In genomic region chr6:56962451-56962850, GRCh38 we compare ENCODE assay signal across 18 cellular contexts.
"Had no signal": no experiment of that assay in that cellular context is flagged by ENCODE, and none has a peak within 500 bp of the region (broad histone marks: within the 10 kb centered on the region; RNA-seq: fewer than 3 reads in every experiment).

No MANE protein-coding gene starts in this region.

- FAIRE-seq: frontal cortex had no signal

- H3K27ac ChIP-seq: breast epithelium, heart right ventricle, lower lobe of right lung, transverse colon had no signal

- H3K4me3 ChIP-seq: breast epithelium, heart right ventricle, lower lobe of right lung, smooth muscle cell, transverse colon had no signal

- ATAC-seq: heart right ventricle, left cardiac atrium, lower lobe of right lung, right cardiac atrium had no signal

- H3K36me3 Mint-ChIP-seq: activated naive CD8-positive, alpha-beta T cell had no signal

- H3K9me3 Mint-ChIP-seq: dendritic cell treated with granulocyte-macrophage colony-stimulating factor and Interleukin-4, amounts not matched to agents 40 ng/mL and 50 ng/mL, for 4 days; nephron had no signal

- H3K9me3 ChIP-seq: breast epithelium, heart right ventricle, lower lobe of right lung, transverse colon had no signal

- H3K36me3 ChIP-seq: breast epithelium, heart right ventricle, lower lobe of right lung, transverse colon had no signal

- H3K4me2 ChIP-seq: smooth muscle cell had no signal

- H3K4me1 ChIP-seq: breast epithelium, heart right ventricle, lower lobe of right lung, transverse colon had no signal

- H3K4me3 Mint-ChIP-seq: activated naive CD8-positive, alpha-beta T cell; dendritic cell treated with granulocyte-macrophage colony-stimulating factor and Interleukin-4, amounts not matched to agents 40 ng/mL and 50 ng/mL, for 4 days; nephron had no signal

- DNase-seq: activated CD4-positive, alpha-beta T cell treated with anti-CD3 and anti-CD28 coated beads, Interleukin-2, amount 50 U/mL, for 1 hour; activated CD8-positive, alpha-beta memory T cell treated with anti-CD3 and anti-CD28 coated beads for 24 hours; activated gamma-delta T cell treated with Interleukin-2 at 50 U/mL for 16 hours; amygdala; effector memory CD4-positive, alpha-beta T cell; heart right ventricle; left cardiac atrium; lower lobe of right lung; nucleus accumbens; right cardiac atrium; stimulated activated naive CD8-positive, alpha-beta T cell treated with anti-CD3 and anti-CD28 coated beads, Interleukin-15, Interleukin-2, amounts not matched to agents 100 U/mL and 50 U/mL, for 24 hours; transverse colon had no signal

- H3K27ac Mint-ChIP-seq: activated naive CD8-positive, alpha-beta T cell; dendritic cell treated with granulocyte-macrophage colony-stimulating factor and Interleukin-4, amounts not matched to agents 40 ng/mL and 50 ng/mL, for 4 days; nephron had no signal

- H3K27me3 ChIP-seq: breast epithelium had no signal
